Comparison of ENCODE assay signal across 19 cellular contexts in the genomic region with DNA sequence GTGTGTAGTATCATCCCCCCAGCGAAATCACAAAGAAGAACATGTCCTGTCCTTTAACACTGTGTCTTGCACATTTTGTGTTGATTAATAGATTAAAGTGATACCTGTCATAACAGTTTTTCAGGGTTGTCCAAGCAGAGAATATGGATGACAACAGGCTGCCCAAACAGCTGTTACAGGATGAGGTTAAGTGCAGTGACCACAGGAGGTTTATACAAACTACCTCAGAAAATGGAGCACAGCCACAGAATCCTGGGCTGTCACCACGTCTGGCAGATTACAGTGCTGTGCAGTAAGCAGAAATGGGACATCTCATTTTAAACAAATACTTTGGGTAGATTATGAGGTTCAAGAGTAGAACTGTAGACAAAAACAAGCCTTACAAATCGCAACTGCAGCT.
DNase-seq lines count a peak whose midpoint lies in the region; ATAC-seq and TF ChIP-seq lines count a peak whose summit lies in the region.
"Had no signal": no experiment of that assay in that cellular context is flagged by ENCODE, and none has a peak within 500 bp of the region (broad histone marks: within the 10 kb centered on the region; RNA-seq: fewer than 3 reads in every experiment).

No MANE protein-coding gene starts in this region.

- H3K4me3 Mint-ChIP-seq in glutamatergic neuron (ENCODE audit: unreplicated experiment), result no peak overlapping the region
- H3K4me3 Mint-ChIP-seq: IgD-negative memory B cell had no signal

- WGBS in upper lobe of left lung, 2 donors, result 67 to 72% methylated on average over 3 of the region's 3 CpGs

- peaks cover 12% of the 10 kb centered on the region for H3K4me1 Mint-ChIP-seq in glutamatergic neuron (ENCODE audit: low read depth, unreplicated experiment)
- H3K4me1 Mint-ChIP-seq: IgD-negative memory B cell had no signal

- no peaks in the 10 kb centered on the region for H3K36me3 ChIP-seq in KMS-11 (ENCODE audit: insufficient read depth)
- H3K36me3 ChIP-seq in upper lobe of left lung, result no peaks in the 10 kb centered on the region
- no peaks in the 10 kb centered on the region for H3K36me3 ChIP-seq in ascending aorta
- H3K36me3 ChIP-seq: HAP-1 had no signal

- H3K4me2 ChIP-seq in KMS-11, result peak overlapping the region; percentile 14; the same call in 1 of the 2 replicates

- H3K27me3 Mint-ChIP-seq in glutamatergic neuron (ENCODE audit: unreplicated experiment), result no peaks in the 10 kb centered on the region
- H3K27me3 Mint-ChIP-seq: IgD-negative memory B cell had no signal

- H2AFZ ChIP-seq in KMS-11 (ENCODE audit: low read depth), result no peak overlapping the region

- DNase-seq in astrocyte of the hippocampus (ENCODE audit: low read depth, low spot score) (peak; percentile 24), glutamatergic neuron (no peak), skeletal muscle cell (ENCODE audit: low read depth) (peak; percentile 12), upper lobe of left lung (no peak), ascending aorta (ENCODE audit: low spot score in 2 of 2) (no peak), GM19240 (ENCODE audit: insufficient read length, low spot score) (no peak)
- DNase-seq in central memory CD4-positive, alpha-beta T cell, result no peak
- DNase-seq: COR-L47, EL, NCI-H1105 treated with DMSO at 0.1 percent for 48 hours, NCI-H187 treated with DMSO at 0.1 percent for 48 hours, NCI-H446 treated with DMSO at 0.1 percent for 48 hours, NCI-H774 had no signal

- no peaks in the 10 kb centered on the region for H4K20me1 ChIP-seq in KMS-11 (ENCODE audit: insufficient read depth)

- H3K9me3 ChIP-seq in upper lobe of left lung, result no peaks in the 10 kb centered on the region
- no peaks in the 10 kb centered on the region for H3K9me3 ChIP-seq in ascending aorta
- H3K9me3 ChIP-seq: HAP-1 had no signal

- H3K79me2 ChIP-seq in KMS-11 (ENCODE audit: insufficient read depth, low read depth), result no peaks in the 10 kb centered on the region

- no peak overlapping the region for H3K4me3 ChIP-seq in KMS-11 (IDR thresholded peaks at IDR 0.05; ENCODE audit: insufficient read depth, low read depth, low read length)
- no peak overlapping the region for H3K4me3 ChIP-seq in skeletal muscle cell (ENCODE audit: low read depth, low read length)
- no peak overlapping the region for H3K4me3 ChIP-seq in upper lobe of left lung
- H3K4me3 ChIP-seq in ascending aorta, result no peak overlapping the region
- H3K4me3 ChIP-seq: HAP-1, SK-N-MC had no signal

- no peak for TF ChIP-seq EP300 in upper lobe of left lung (IDR thresholded peaks at IDR 0.05)

- no peak overlapping the region for H3K27ac ChIP-seq in KMS-11
- no peak overlapping the region for H3K27ac ChIP-seq in upper lobe of left lung
- no peak overlapping the region for H3K27ac ChIP-seq in ascending aorta
- H3K27ac ChIP-seq: SK-N-MC had no signal

- intact Hi-C loops in ascending aorta (cut with DNase I), result no loop called here

- no peaks in the 10 kb centered on the region for H3K27me3 ChIP-seq in KMS-11 (ENCODE audit: insufficient read depth, low read depth)
- no peaks in the 10 kb centered on the region for H3K27me3 ChIP-seq in upper lobe of left lung
- no peaks in the 10 kb centered on the region for H3K27me3 ChIP-seq in ascending aorta

- peak overlapping the region; percentile 9 for H3K27ac Mint-ChIP-seq in glutamatergic neuron (ENCODE audit: unreplicated experiment)
- H3K27ac Mint-ChIP-seq: IgD-negative memory B cell had no signal

- TF ChIP-seq CTCF in KMS-11 (conservative IDR thresholded peaks at IDR 0.05; ENCODE audit: low read depth, low read length) (no peak), glutamatergic neuron (IDR thresholded peaks at IDR 0.05; ENCODE audit: partially characterized antibody, unreplicated experiment) (no peak), upper lobe of left lung (IDR thresholded peaks at IDR 0.05) (no peak), ascending aorta (IDR thresholded peaks at IDR 0.05) (no peak)

- H3K9ac ChIP-seq in KMS-11, result no peak overlapping the region

- H3K36me3 Mint-ChIP-seq in glutamatergic neuron (ENCODE audit: unreplicated experiment), result no peaks in the 10 kb centered on the region
- H3K36me3 Mint-ChIP-seq: IgD-negative memory B cell had no signal

- no peaks in the 10 kb centered on the region for H3K9me3 Mint-ChIP-seq in glutamatergic neuron (ENCODE audit: unreplicated experiment)

- H3K4me1 ChIP-seq in KMS-11 (ENCODE audit: low read depth, poor library complexity, severe bottlenecking) (peaks cover 32% of the 10 kb centered on the region), upper lobe of left lung (no peaks in the 10 kb centered on the region), ascending aorta (no peaks in the 10 kb centered on the region)

- no peak for ATAC-seq in upper lobe of left lung (ENCODE audit: low FRiP score in 2 of 2)
- ATAC-seq: Panc1, Right ventricle myocardium inferior had no signal

- no peak for TF ChIP-seq POLR2A in upper lobe of left lung (IDR thresholded peaks at IDR 0.05)

Comparison
In these comparisons a context has a peak if more than half of its experiments do, and no peak if none do; other contexts are left out.
1. DNase-seq: peak in astrocyte of the hippocampus (single experiment) and skeletal muscle cell (single experiment); none in glutamatergic neuron (single experiment), upper lobe of left lung (0 of 2), ascending aorta (0 of 2), GM19240 (single experiment) and central memory CD4-positive, alpha-beta T cell (single experiment).